ENCODE assay signal across 8 cellular contexts in the genomic region with DNA sequence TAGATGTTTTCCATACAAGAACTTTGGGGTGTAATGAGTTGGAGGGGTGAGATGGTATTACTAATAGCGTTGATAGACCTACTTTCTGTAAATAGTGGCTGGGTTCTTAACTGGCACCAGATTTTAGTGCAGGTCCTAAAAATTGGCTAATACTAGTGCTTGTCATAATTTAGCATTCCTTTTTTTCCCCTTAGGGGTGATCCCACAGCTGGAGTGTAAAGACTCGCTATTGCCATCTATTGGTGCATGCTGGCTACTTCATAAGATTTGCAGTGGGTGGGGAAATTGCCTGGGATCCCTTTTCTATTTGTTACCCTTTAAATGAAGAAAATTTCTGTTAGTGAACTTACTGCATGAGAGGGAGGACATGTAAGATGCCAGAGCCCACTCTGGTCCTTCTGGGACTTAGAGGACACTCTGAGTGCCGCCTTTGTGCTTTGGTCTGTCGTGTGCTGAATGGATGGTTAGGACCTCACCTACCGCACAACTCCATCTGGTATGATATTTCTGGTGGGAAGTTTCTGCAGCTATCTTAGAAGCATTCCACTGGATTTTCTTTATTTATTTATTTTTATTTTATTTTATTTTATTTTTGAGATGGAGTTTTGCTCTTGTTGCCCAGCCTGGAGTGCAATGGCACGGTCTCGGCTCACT.
DNase-seq lines count a peak whose midpoint lies in the region; ATAC-seq and TF ChIP-seq lines count a peak whose summit lies in the region.

No MANE protein-coding gene starts in this region.

- peaks cover 4% of the 10 kb centered on the region for H3K27me3 Mint-ChIP-seq in brain

- DNase-seq in DMS 273 (lab: John Stamatoyannopoulos, UW; ENCODE audit: unreplicated experiment) (peak; percentile 79), DMS 273 treated with DMSO at 0.1 percent for 48 hours (lab: John Stamatoyannopoulos, UW) (no peak), RPMI8226 (peak; percentile 63), iris pigment epithelial cell (ENCODE audit: low read depth) (peak; percentile 69)
- peak; percentile 57 for DNase-seq in Jurkat, Clone E6-1 (ENCODE audit: low read depth, low spot score)
- DNase-seq in stimulated activated CD4-positive, alpha-beta T cell treated with anti-CD3 and anti-CD28 coated beads, Interleukin-4, amount 100 ng/mL, for 24 hours, result peak; percentile 46

- H3K4me3 Mint-ChIP-seq in brain, result peak overlapping the region in 2 of 5 experiments; percentile 4 to 19

- peaks cover 4% of the 10 kb centered on the region for H3K36me3 Mint-ChIP-seq in brain

- H3K27ac Mint-ChIP-seq in brain, result peak overlapping the region in 3 of 5 experiments; percentile 8 to 71 (median 60)

- H3K4me3 ChIP-seq in Jurkat, Clone E6-1 (ENCODE audit: low read length), result no peak overlapping the region

- peak; percentile 60 to 71 for TF ChIP-seq CTCF in brain (conservative IDR thresholded peaks at IDR 0.05)

- peaks cover 0 to 2% (median 1%) of the 10 kb centered on the region in 5 experiments for H3K9me3 Mint-ChIP-seq in brain

- ATAC-seq in HG02759 (IDR thresholded peaks at IDR 0.05; ENCODE audit: unreplicated experiment), result no peak

- H3K4me1 Mint-ChIP-seq in brain, result peaks cover 98% of the 10 kb centered on the region
